Comparison of ENCODE assay signal across 23 cellular contexts in the genomic region with DNA sequence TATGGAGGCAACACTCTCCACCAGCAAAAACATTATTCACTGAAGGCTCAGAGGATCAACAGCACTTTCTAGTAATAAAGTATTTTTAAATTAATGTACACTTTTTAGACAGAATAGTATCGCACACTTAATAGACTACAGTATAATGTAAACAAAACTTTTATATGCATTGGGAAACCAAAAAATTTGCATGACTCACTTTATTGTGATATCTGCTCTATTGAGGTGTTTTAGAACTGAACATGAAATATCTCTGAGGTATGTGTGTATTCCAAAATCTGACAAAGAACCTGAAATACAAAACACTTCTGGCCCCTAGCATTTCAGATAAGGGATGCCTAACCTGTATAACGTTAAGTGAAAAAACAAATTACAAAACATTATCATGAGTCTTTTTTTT.
DNase-seq lines count a peak whose midpoint lies in the region; ATAC-seq, FAIRE-seq and TF ChIP-seq lines count a peak whose summit lies in the region.
"Had no signal": no experiment of that assay in that cellular context is flagged by ENCODE, and none has a peak within 500 bp of the region (broad histone marks: within the 10 kb centered on the region; RNA-seq: fewer than 3 reads in every experiment).

No MANE protein-coding gene starts in this region.

- no peaks in the 10 kb centered on the region for H3K4me1 ChIP-seq in RWPE2 (ENCODE audit: insufficient read depth, poor library complexity, severe bottlenecking)
- H3K4me1 ChIP-seq: BLaER1 had no signal

- DNase-seq in D721Med (ENCODE audit: insufficient read length, low spot score) (no peak), NCI-H226 (peak; percentile 12), RWPE2 (ENCODE audit: low spot score) (no peak), epithelial cell of esophagus (ENCODE audit: low read depth) (peak; percentile 26)
- DNase-seq in effector memory CD8-positive, alpha-beta T cell: no peak
- no peak for DNase-seq in activated T-cell treated with anti-CD3 and anti-CD28 coated beads, Interleukin-2, amount 50 U/mL, for 1 hour
- DNase-seq: 8988T; ACHN; BE2C; C1 segment of cervical spinal cord; CD4-positive, alpha-beta memory T cell; CD4-positive, CD25-positive, alpha-beta regulatory T cell; CD8-positive, alpha-beta memory T cell; COR-L47; DMS79 treated with DMSO at 0.1 percent for 48 hours; GF-D8 had no signal

- no peak overlapping the region for H3K27ac ChIP-seq in RWPE2 (ENCODE audit: poor library complexity, severe bottlenecking)
- H3K27ac ChIP-seq: BLaER1 had no signal

- no peak overlapping the region for H3K27ac Mint-ChIP-seq in effector memory CD8-positive, alpha-beta T cell
- H3K27ac Mint-ChIP-seq: CD14-positive monocyte; CD4-positive, alpha-beta memory T cell; CD4-positive, CD25-positive, alpha-beta regulatory T cell; CD8-positive, alpha-beta memory T cell had no signal

- H3K4me3 ChIP-seq in RWPE2 (ENCODE audit: severe bottlenecking) (no peak overlapping the region), epithelial cell of esophagus (ENCODE audit: low read length) (no peak overlapping the region)
- H3K4me3 ChIP-seq: BLaER1 had no signal

- H3K4me1 Mint-ChIP-seq in effector memory CD8-positive, alpha-beta T cell (ENCODE audit: low read depth in 2 of 2): no peaks in the 10 kb centered on the region
- H3K4me1 Mint-ChIP-seq: CD14-positive monocyte; CD4-positive, alpha-beta memory T cell; CD4-positive, CD25-positive, alpha-beta regulatory T cell; CD8-positive, alpha-beta memory T cell had no signal

- no peaks in the 10 kb centered on the region for H3K27me3 ChIP-seq in RWPE2 (ENCODE audit: insufficient read depth, poor library complexity, severe bottlenecking)
- H3K27me3 ChIP-seq: BE2C, BLaER1 had no signal

- no peak overlapping the region for H3K4me3 Mint-ChIP-seq in effector memory CD8-positive, alpha-beta T cell
- H3K4me3 Mint-ChIP-seq: CD14-positive monocyte; CD4-positive, alpha-beta memory T cell; CD4-positive, CD25-positive, alpha-beta regulatory T cell; CD8-positive, alpha-beta memory T cell had no signal

- no peaks in the 10 kb centered on the region for H3K9me3 ChIP-seq in RWPE2 (ENCODE audit: severe bottlenecking)
- H3K9me3 ChIP-seq: BE2C had no signal

- peaks cover 15% of the 10 kb centered on the region in 2 donors for H3K27me3 Mint-ChIP-seq in effector memory CD8-positive, alpha-beta T cell

- no peaks in the 10 kb centered on the region for H3K36me3 ChIP-seq in RWPE2 (ENCODE audit: low read depth)
- H3K36me3 ChIP-seq: BE2C, BLaER1 had no signal

- ATAC-seq in RWPE2 (ENCODE audit: low read depth) (peak; percentile 64; the same call in 2 of the 3 replicates), HG02884 (IDR thresholded peaks at IDR 0.05; ENCODE audit: unreplicated experiment) (no peak)
- no peak for ATAC-seq in effector memory CD8-positive, alpha-beta T cell (replicated peaks)

- FAIRE-seq in D721Med (lab: Jason Lieb, UNC): peak; percentile 51
- FAIRE-seq: A204.1, G401.6, GM12891, GM19239 had no signal

- H3K9me3 Mint-ChIP-seq in effector memory CD8-positive, alpha-beta T cell: no peaks in the 10 kb centered on the region
- H3K9me3 Mint-ChIP-seq: CD8-positive, alpha-beta memory T cell had no signal

- no peaks in the 10 kb centered on the region for H3K36me3 Mint-ChIP-seq in effector memory CD8-positive, alpha-beta T cell (ENCODE audit: insufficient read depth)
- H3K36me3 Mint-ChIP-seq: CD14-positive monocyte; CD4-positive, alpha-beta memory T cell; CD4-positive, CD25-positive, alpha-beta regulatory T cell; CD8-positive, alpha-beta memory T cell had no signal

- TF ChIP-seq CTCF in D721Med (IDR thresholded peaks at IDR 0.05; ENCODE audit: insufficient read depth, missing control alignments) (no peak), RWPE2 (IDR thresholded peaks at IDR 0.05; ENCODE audit: poor library complexity, severe bottlenecking) (no peak), epithelial cell of esophagus (IDR thresholded peaks at IDR 0.05; ENCODE audit: insufficient read depth, low read depth, low read length, missing control alignments) (no peak)

Comparison
In these comparisons a context has a peak if more than half of its experiments do, and no peak if none do; other contexts are left out.
1. DNase-seq: peak in NCI-H226 (single experiment) and epithelial cell of esophagus (single experiment); none in D721Med (single experiment), RWPE2 (single experiment), effector memory CD8-positive, alpha-beta T cell (0 of 3) and activated T-cell treated with anti-CD3 and anti-CD28 coated beads, Interleukin-2, amount 50 U/mL, for 1 hour (single experiment).